In the genomic region with DNA sequence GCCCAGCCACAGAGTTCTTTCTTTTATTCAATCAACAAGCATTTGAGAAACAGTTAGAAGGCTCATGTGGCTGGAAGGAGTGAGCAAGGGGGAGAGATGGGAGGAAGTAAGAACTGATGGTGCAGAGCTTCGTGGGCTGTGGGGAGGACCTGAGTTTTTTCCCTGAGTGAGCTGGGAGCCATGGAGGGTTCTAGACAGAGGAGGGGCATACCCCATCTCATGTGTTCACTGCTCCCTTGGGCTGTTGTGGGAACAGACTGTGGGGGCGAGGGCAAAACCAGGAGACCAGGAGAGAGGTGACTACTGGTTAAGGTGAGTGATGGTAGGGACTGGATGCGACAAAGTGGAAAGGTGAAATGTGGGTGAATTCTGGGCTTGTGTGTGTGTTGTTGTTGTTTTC, we compare ENCODE assay signal across 1 cellular context.
TF ChIP-seq lines count a peak whose summit lies in the region.

No MANE protein-coding gene starts in this region.

TF ChIP-seq in HepG2, 621 proteins besides CTCF, POLR2A, EP300 and RAD21:
- TF ChIP-seq, protein P1, sequence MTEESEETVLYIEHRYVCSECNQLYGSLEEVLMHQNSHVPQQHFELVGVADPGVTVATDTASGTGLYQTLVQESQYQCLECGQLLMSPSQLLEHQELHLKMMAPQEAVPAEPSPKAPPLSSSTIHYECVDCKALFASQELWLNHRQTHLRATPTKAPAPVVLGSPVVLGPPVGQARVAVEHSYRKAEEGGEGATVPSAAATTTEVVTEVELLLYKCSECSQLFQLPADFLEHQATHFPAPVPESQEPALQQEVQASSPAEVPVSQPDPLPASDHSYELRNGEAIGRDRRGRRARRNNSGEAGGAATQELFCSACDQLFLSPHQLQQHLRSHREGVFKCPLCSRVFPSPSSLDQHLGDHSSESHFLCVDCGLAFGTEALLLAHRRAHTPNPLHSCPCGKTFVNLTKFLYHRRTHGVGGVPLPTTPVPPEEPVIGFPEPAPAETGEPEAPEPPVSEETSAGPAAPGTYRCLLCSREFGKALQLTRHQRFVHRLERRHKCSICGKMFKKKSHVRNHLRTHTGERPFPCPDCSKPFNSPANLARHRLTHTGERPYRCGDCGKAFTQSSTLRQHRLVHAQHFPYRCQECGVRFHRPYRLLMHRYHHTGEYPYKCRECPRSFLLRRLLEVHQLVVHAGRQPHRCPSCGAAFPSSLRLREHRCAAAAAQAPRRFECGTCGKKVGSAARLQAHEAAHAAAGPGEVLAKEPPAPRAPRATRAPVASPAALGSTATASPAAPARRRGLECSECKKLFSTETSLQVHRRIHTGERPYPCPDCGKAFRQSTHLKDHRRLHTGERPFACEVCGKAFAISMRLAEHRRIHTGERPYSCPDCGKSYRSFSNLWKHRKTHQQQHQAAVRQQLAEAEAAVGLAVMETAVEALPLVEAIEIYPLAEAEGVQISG (CRISPR knock-in tag; IDR thresholded peaks at IDR 0.05) = no peak
- TF ChIP-seq ZNF3 (CRISPR knock-in tag; IDR thresholded peaks at IDR 0.05) = 0 out of 2 replicates have a peak, but pooled peaks have one; percentile 51
